ENCODE assay signal across 8 cellular contexts in genomic region chr11:126303623-126304456, GRCh38. TPM values are rescaled to one million over a fixed set of nuclear protein-coding genes. Genes with fewer than 3 reads are reported as not detected.
DNase-seq lines count a peak whose midpoint lies in the region; ATAC-seq and TF ChIP-seq lines count a peak whose summit lies in the region.

A gene with protein sequence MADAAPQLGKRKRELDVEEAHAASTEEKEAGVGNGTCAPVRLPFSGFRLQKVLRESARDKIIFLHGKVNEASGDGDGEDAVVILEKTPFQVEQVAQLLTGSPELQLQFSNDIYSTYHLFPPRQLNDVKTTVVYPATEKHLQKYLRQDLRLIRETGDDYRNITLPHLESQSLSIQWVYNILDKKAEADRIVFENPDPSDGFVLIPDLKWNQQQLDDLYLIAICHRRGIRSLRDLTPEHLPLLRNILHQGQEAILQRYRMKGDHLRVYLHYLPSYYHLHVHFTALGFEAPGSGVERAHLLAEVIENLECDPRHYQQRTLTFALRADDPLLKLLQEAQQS (plus strand): TSS chr11:126304060. CDS start chr11:126304081, 21 bp downstream.

- WGBS in GM23248 (ENCODE audit: low coverage in 1 of 2, low lambda C conversion rate in 2 of 2, missing lambda C conversion rate in 2 of 2), 2 experiments, result 1% methylated on average over 60 of the region's 61 CpGs

- H4K20me1 ChIP-seq in GM23248 (ENCODE audit: insufficient read depth) (no peaks in the 10 kb centered on the region), fibroblast of lung (ENCODE audit: control insufficient read depth, extremely low read depth, insufficient read depth, low read length) (no peaks in the 10 kb centered on the region)

- no peaks in the 10 kb centered on the region for H3K27me3 ChIP-seq in GM23248 (replicated peaks; ENCODE audit: insufficient read depth)
- H3K27me3 ChIP-seq in fibroblast of lung (ENCODE audit: control insufficient read depth, insufficient read depth, low read length), result no peaks in the 10 kb centered on the region

- H3K36me3 Mint-ChIP-seq in activated T-helper 17 cell treated with anti-CD3 and anti-CD28 coated beads, Interleukin-2, amount 50 U/mL, for 72 hours (ENCODE audit: low read depth), result peaks cover 60% of the 10 kb centered on the region
- H3K36me3 Mint-ChIP-seq in naive thymus-derived CD8-positive, alpha-beta T cell, result peaks cover 0 to 25% (median 5%) of the 10 kb centered on the region in 3 donors

- H3K36me3 ChIP-seq in GM23248 (ENCODE audit: low read depth) (no peaks in the 10 kb centered on the region), fibroblast of lung (ENCODE audit: control insufficient read depth, insufficient read depth, low read length) (no peaks in the 10 kb centered on the region)

- peak within 1 kb of the TSS; percentile 95 for H2AFZ ChIP-seq in GM23248
- H2AFZ ChIP-seq in fibroblast of lung (ENCODE audit: low read length), result peak within 1 kb of the TSS; percentile 99

- peaks cover 6% of the 10 kb centered on the region for H3K4me1 ChIP-seq in GM23248 (ENCODE audit: insufficient read depth)
- peaks cover 4% of the 10 kb centered on the region for H3K4me1 ChIP-seq in fibroblast of lung (ENCODE audit: control insufficient read depth, extremely low read depth, insufficient read depth, low read length)

- peak; percentile 95 for ATAC-seq in activated T-helper 17 cell treated with anti-CD3 and anti-CD28 coated beads, Interleukin-2, amount 50 U/mL, for 72 hours (replicated peaks)
- ATAC-seq in naive thymus-derived CD8-positive, alpha-beta T cell, result peak; percentile 98

- H3K27ac ChIP-seq in GM23248 (peak within 1 kb of the TSS; percentile 89), fibroblast of lung (ENCODE audit: insufficient read depth, low read length) (peak within 1 kb of the TSS; percentile 83)

- in situ Hi-C loops in GM23248 (cut with MboI), result no loop called here

- POLR2A ChIA-PET in naive thymus-derived CD8-positive, alpha-beta T cell (lab: Charles Lee), result interaction anchor here (0.6 to 2.8 kb wide), 12 partner anchors 9 to 733 kb away, joined by 3 to 28 read pairs (median 4); partner anchors contain the start of genes FOXRED1, PUS3, SRPRA and TIRAP

- no peak for TF ChIP-seq CTCF in fibroblast of lung (conservative IDR thresholded peaks at IDR 0.05 in 1 of 2, IDR thresholded peaks at IDR 0.05 in 1 of 2; ENCODE audit: low read depth in 1 of 2, low read length in 2 of 2)

- peak; percentile 95 for DNase-seq in Daoy (ENCODE audit: low read depth)
- peak; percentile 98 for DNase-seq in GM23248
- peak; percentile 82 to 85 for DNase-seq in Kasumi-1 (lab: John Stamatoyannopoulos, UW)
- peak; percentile 86 for DNase-seq in RPMI8226
- DNase-seq in fibroblast of lung (ENCODE audit: low read depth in 2 of 2), result peak; percentile 89 to 90
- DNase-seq in naive thymus-derived CD8-positive, alpha-beta T cell, result peak; percentile 78 to 88 (median 86)
- peak; percentile 71 to 86 (median 79) for DNase-seq in stimulated activated naive CD4-positive, alpha-beta T cell (lab: John Stamatoyannopoulos, UW)

- H3K9me3 ChIP-seq in GM23248 (ENCODE audit: low read depth) (no peaks in the 10 kb centered on the region), fibroblast of lung (ENCODE audit: control insufficient read depth, insufficient read depth, low read depth, low read length) (no peaks in the 10 kb centered on the region)

- no peaks in the 10 kb centered on the region for H3K9me3 Mint-ChIP-seq in activated T-helper 17 cell treated with anti-CD3 and anti-CD28 coated beads, Interleukin-2, amount 50 U/mL, for 72 hours
- no peaks in the 10 kb centered on the region for H3K9me3 Mint-ChIP-seq in naive thymus-derived CD8-positive, alpha-beta T cell

- H3K79me2 ChIP-seq in GM23248 (ENCODE audit: insufficient read depth), result peaks cover 22% of the 10 kb centered on the region
- no peaks in the 10 kb centered on the region for H3K79me2 ChIP-seq in fibroblast of lung (ENCODE audit: control insufficient read depth, insufficient read depth, low read length)

- peak within 1 kb of the TSS; percentile 89 for H3K4me3 ChIP-seq in GM23248
- H3K4me3 ChIP-seq in fibroblast of lung (replicated peaks in 1 of 4; ENCODE audit: control extremely low read depth in 1 of 4, insufficient read depth in 1 of 4, low read depth in 3 of 4, low read length in 4 of 4), result peak within 1 kb of the TSS; percentile 69 to 87 (median 78)

- H3K9ac ChIP-seq in GM23248 (peak within 1 kb of the TSS; percentile 92), fibroblast of lung (ENCODE audit: insufficient read depth, low read length) (peak within 1 kb of the TSS; percentile 72)

- H3K4me2 ChIP-seq in GM23248 (ENCODE audit: unreplicated experiment) (peak within 1 kb of the TSS; percentile 97), fibroblast of lung (ENCODE audit: extremely low read depth, insufficient read depth, low read length) (peak within 1 kb of the TSS; percentile 94)

- peak within 1 kb of the TSS; percentile 99 for H3K4me3 Mint-ChIP-seq in activated T-helper 17 cell treated with anti-CD3 and anti-CD28 coated beads, Interleukin-2, amount 50 U/mL, for 72 hours
- peak within 1 kb of the TSS; percentile 88 to 99 (median 96) for H3K4me3 Mint-ChIP-seq in naive thymus-derived CD8-positive, alpha-beta T cell

- no peaks in the 10 kb centered on the region for H3K27me3 Mint-ChIP-seq in activated T-helper 17 cell treated with anti-CD3 and anti-CD28 coated beads, Interleukin-2, amount 50 U/mL, for 72 hours
- H3K27me3 Mint-ChIP-seq in naive thymus-derived CD8-positive, alpha-beta T cell, result no peaks in the 10 kb centered on the region

- peaks cover 16% of the 10 kb centered on the region for H3K4me1 Mint-ChIP-seq in activated T-helper 17 cell treated with anti-CD3 and anti-CD28 coated beads, Interleukin-2, amount 50 U/mL, for 72 hours
- H3K4me1 Mint-ChIP-seq in naive thymus-derived CD8-positive, alpha-beta T cell, result peaks cover 16 to 45% (median 38%) of the 10 kb centered on the region in 4 donors

- H3K9me2 ChIP-seq in GM23248 (ENCODE audit: insufficient read depth), result no peaks in the 10 kb centered on the region

- H3K27ac Mint-ChIP-seq in activated T-helper 17 cell treated with anti-CD3 and anti-CD28 coated beads, Interleukin-2, amount 50 U/mL, for 72 hours, result peak within 1 kb of the TSS; percentile 97
- H3K27ac Mint-ChIP-seq in naive thymus-derived CD8-positive, alpha-beta T cell, result peak within 1 kb of the TSS; percentile 89 to 99 (median 98)

- H3F3A ChIP-seq in GM23248 (ENCODE audit: insufficient read depth), result peaks cover 9% of the 10 kb centered on the region

RNA-seq across cellular contexts. Expression of the gene that starts here (rescaled TPM):
- total RNA-seq in Daoy (2014; rRNA removed; shearing (Covaris generic)), result 15.9 and 19.3 TPM in 2 replicates
- 12.1 and 12.4 TPM in 2 replicates for total RNA-seq in GM23248 (2014; rRNA removed; shearing (Covaris generic))
- polyA plus RNA-seq in GM23248 (2016; fragmentation: Nextera tagmentation; extraction: Ambion mirVana) (26.1 and 30.1 TPM in 2 replicates), fibroblast of lung (22.7 and 40.8 TPM in 2 replicates)
- 10 to 100 TPM; 28.1 to 47.5 TPM for total RNA-seq in activated T-helper 17 cell treated with anti-CD3 and anti-CD28 coated beads, Interleukin-2, amount 50 U/mL, for 72 hours
- total RNA-seq in fibroblast of lung, result 9.8 and 13.0 TPM in 2 replicates
- 20.1 and 42.9 TPM in 2 replicates for polyA plus RNA-seq in fibroblast of lung (2012)
- 16.3 and 32.0 TPM in 2 replicates for polyA minus RNA-seq in fibroblast of lung (ENCODE audit: low replicate concordance)
- total RNA-seq in naive thymus-derived CD8-positive, alpha-beta T cell, result 10 to 100 TPM; 13.9 to 17.4 TPM
- 10 to 100 TPM; 36.7 to 47.2 (median 37.3) TPM for polyA plus RNA-seq in naive thymus-derived CD8-positive, alpha-beta T cell

Comparison
In these comparisons a context has a peak if more than half of its experiments do, and no peak if none do; other contexts are left out.
1. Peak in every context shown above with its lines: DNase-seq, ATAC-seq, H3K4me3 ChIP-seq and H3K27ac ChIP-seq.